ENCODE assay signal across 1 cellular context in the genomic region with DNA sequence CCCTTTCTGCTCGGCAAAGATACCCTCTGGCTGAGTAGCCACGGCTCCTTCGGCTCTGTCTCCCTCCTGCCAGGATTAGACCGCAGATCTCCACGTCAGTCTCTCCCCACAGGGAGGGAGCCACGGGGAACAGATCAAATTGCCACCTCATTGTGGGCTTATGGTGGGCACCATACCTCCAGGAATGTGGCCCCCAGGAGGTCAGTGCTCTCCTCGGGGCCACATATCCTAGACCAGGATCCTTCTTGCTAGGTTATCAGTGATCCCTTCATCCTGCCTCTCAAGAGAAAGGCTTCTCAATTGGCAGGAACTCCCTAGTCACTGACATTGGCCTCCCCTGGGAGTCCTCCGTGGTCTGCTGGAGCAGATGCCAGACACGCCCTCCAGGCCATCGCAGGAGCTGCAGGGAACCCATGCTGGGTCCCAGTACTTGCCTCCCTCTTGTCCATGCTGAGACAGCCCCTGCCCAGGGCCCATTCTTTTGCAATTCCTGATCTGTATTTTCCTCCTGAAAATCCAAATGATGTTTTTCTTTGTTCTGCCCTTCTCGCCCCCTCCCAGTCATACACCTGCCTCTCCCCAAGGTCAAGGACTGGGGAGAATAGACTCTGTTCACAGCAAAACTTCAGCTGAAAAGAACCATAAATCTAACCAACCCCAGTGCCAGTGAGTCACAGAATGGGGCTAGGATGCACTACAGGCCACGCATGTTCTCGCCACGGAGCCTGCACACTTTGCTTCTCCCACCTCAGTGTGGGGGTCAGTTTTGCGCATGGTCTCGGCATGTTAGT.
TF ChIP-seq lines count a peak whose summit lies in the region.

No MANE protein-coding gene starts in this region.

TF ChIP-seq in SK-N-SH, 30 proteins besides CTCF, POLR2A, EP300 and RAD21 (continued from another document):
- TF ChIP-seq, protein P1, sequence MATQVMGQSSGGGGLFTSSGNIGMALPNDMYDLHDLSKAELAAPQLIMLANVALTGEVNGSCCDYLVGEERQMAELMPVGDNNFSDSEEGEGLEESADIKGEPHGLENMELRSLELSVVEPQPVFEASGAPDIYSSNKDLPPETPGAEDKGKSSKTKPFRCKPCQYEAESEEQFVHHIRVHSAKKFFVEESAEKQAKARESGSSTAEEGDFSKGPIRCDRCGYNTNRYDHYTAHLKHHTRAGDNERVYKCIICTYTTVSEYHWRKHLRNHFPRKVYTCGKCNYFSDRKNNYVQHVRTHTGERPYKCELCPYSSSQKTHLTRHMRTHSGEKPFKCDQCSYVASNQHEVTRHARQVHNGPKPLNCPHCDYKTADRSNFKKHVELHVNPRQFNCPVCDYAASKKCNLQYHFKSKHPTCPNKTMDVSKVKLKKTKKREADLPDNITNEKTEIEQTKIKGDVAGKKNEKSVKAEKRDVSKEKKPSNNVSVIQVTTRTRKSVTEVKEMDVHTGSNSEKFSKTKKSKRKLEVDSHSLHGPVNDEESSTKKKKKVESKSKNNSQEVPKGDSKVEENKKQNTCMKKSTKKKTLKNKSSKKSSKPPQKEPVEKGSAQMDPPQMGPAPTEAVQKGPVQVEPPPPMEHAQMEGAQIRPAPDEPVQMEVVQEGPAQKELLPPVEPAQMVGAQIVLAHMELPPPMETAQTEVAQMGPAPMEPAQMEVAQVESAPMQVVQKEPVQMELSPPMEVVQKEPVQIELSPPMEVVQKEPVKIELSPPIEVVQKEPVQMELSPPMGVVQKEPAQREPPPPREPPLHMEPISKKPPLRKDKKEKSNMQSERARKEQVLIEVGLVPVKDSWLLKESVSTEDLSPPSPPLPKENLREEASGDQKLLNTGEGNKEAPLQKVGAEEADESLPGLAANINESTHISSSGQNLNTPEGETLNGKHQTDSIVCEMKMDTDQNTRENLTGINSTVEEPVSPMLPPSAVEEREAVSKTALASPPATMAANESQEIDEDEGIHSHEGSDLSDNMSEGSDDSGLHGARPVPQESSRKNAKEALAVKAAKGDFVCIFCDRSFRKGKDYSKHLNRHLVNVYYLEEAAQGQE (IDR thresholded peaks at IDR 0.05; ENCODE audit: low read depth, low read length): no peak
- TF ChIP-seq JUND (IDR thresholded peaks at IDR 0.05): no peak
- TF ChIP-seq, protein P2, sequence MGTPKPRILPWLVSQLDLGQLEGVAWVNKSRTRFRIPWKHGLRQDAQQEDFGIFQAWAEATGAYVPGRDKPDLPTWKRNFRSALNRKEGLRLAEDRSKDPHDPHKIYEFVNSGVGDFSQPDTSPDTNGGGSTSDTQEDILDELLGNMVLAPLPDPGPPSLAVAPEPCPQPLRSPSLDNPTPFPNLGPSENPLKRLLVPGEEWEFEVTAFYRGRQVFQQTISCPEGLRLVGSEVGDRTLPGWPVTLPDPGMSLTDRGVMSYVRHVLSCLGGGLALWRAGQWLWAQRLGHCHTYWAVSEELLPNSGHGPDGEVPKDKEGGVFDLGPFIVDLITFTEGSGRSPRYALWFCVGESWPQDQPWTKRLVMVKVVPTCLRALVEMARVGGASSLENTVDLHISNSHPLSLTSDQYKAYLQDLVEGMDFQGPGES (IDR thresholded peaks at IDR 0.05; ENCODE audit: low read depth, low read length): no peak
- TF ChIP-seq EZH2phosphoT487 (IDR thresholded peaks at IDR 0.05; ENCODE audit: borderline replicate concordance, low read depth): no peak
- no peak for TF ChIP-seq USF2 (IDR thresholded peaks at IDR 0.05; ENCODE audit: borderline replicate concordance, low read depth, low read length)
- TF ChIP-seq NFIC (IDR thresholded peaks at IDR 0.05; ENCODE audit: borderline replicate concordance): no peak
- TF ChIP-seq POLR2AphosphoS5 (IDR thresholded peaks at IDR 0.05; ENCODE audit: low read depth, low read length): no peak
- TF ChIP-seq, protein P3, sequence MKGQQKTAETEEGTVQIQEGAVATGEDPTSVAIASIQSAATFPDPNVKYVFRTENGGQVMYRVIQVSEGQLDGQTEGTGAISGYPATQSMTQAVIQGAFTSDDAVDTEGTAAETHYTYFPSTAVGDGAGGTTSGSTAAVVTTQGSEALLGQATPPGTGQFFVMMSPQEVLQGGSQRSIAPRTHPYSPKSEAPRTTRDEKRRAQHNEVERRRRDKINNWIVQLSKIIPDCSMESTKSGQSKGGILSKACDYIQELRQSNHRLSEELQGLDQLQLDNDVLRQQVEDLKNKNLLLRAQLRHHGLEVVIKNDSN (IDR thresholded peaks at IDR 0.05; ENCODE audit: borderline replicate concordance, low read depth): no peak
- TF ChIP-seq CHD2 (IDR thresholded peaks at IDR 0.05; ENCODE audit: low read length, partially characterized antibody): no peak
- no peak for TF ChIP-seq NRF1 (IDR thresholded peaks at IDR 0.05; ENCODE audit: low read depth, low read length)
- TF ChIP-seq RXRA (IDR thresholded peaks at IDR 0.05; ENCODE audit: borderline replicate concordance, low read depth): no peak
- TF ChIP-seq ZBTB33 (IDR thresholded peaks at IDR 0.05; ENCODE audit: borderline replicate concordance, low read depth): no peak
- TF ChIP-seq FOSL2 (IDR thresholded peaks at IDR 0.05; ENCODE audit: borderline replicate concordance, low read depth): no peak
- no peak for TF ChIP-seq RCOR1 (IDR thresholded peaks at IDR 0.05; ENCODE audit: low read length)
- TF ChIP-seq GATA2 (CRISPR knock-in tag; IDR thresholded peaks at IDR 0.05): no peak
- TF ChIP-seq FOXJ3 (CRISPR knock-in tag; IDR thresholded peaks at IDR 0.05): no peak
- TF ChIP-seq TEAD4 (IDR thresholded peaks at IDR 0.05; ENCODE audit: borderline replicate concordance, insufficient read depth): no peak
- TF ChIP-seq MAX (IDR thresholded peaks at IDR 0.05; ENCODE audit: low read depth): no peak
